12 cellular contexts compared by ENCODE assay signal in genomic region chr17:57914274-57915147, GRCh38. TPM values are rescaled to one million over a fixed set of nuclear protein-coding genes. Genes with fewer than 3 reads are reported as not detected.
DNase-seq lines count a peak whose midpoint lies in the region; ATAC-seq and TF ChIP-seq lines count a peak whose summit lies in the region.
"Had no signal": no experiment of that assay in that cellular context is flagged by ENCODE, and none has a peak within 500 bp of the region (broad histone marks: within the 10 kb centered on the region; RNA-seq: fewer than 3 reads in every experiment).

No MANE protein-coding gene starts in this region.

- ATAC-seq in heart right ventricle, result no peak
- ATAC-seq: activated CD4-positive, CD25-positive, alpha-beta regulatory T cell treated with anti-CD3 and anti-CD28 coated beads, Interleukin-2, amount 50 U/mL, for 24 hours; K562 had no signal

- H3K4me3 Mint-ChIP-seq in neural crest cell, result peak overlapping the region; percentile 87
- H3K4me3 Mint-ChIP-seq in HFFc6, result no peak overlapping the region

- H3K27ac ChIP-seq in heart right ventricle (peak overlapping the region in 9 of 10 donors; percentile 9 to 85 (median 57)), cingulate gyrus (ENCODE audit: low read depth, low read length) (peak overlapping the region; percentile 95), vagina (peak overlapping the region; percentile 32)

- H3K4me1 Mint-ChIP-seq in neural crest cell, result peaks cover 91% of the 10 kb centered on the region
- peaks cover 51% of the 10 kb centered on the region for H3K4me1 Mint-ChIP-seq in HFFc6 (ENCODE audit: low read depth)

- H3K36me3 Mint-ChIP-seq in neural crest cell (ENCODE audit: low read depth) (no peaks in the 10 kb centered on the region), HFFc6 (ENCODE audit: low read depth) (peaks cover 4% of the 10 kb centered on the region; the same call in 1 of the 2 replicates)

- H3K27me3 ChIP-seq in heart right ventricle (no peaks in the 10 kb centered on the region), vagina (no peaks in the 10 kb centered on the region)

- 49 to 61% methylated on average over 5 of the region's 5 CpGs for WGBS in heart right ventricle, 2 donors

- peaks cover 46 to 90% (median 78%) of the 10 kb centered on the region in 9 donors for H3K4me1 ChIP-seq in heart right ventricle
- peaks cover 90% of the 10 kb centered on the region for H3K4me1 ChIP-seq in vagina

- no peaks in the 10 kb centered on the region for H3K27me3 Mint-ChIP-seq in neural crest cell (ENCODE audit: low read depth)
- peaks cover 7% of the 10 kb centered on the region for H3K27me3 Mint-ChIP-seq in HFFc6 (ENCODE audit: insufficient read depth)

- H3K9me3 ChIP-seq in heart right ventricle, result no peaks in the 10 kb centered on the region
- H3K9me3 ChIP-seq in vagina, result no peaks in the 10 kb centered on the region

- H3K27ac Mint-ChIP-seq in neural crest cell (ENCODE audit: unreplicated experiment), result peak overlapping the region; percentile 93
- H3K27ac Mint-ChIP-seq in HFFc6, result no peak overlapping the region

- H3K4me3 ChIP-seq in heart right ventricle (no peak overlapping the region), vagina (no peak overlapping the region)
- H3K4me3 ChIP-seq: K562 had no signal

- TF ChIP-seq CTCF in heart right ventricle (IDR thresholded peaks at IDR 0.05), result no peak
- no peak for TF ChIP-seq CTCF in neural crest cell (conservative IDR thresholded peaks at IDR 0.05)
- TF ChIP-seq CTCF in vagina (IDR thresholded peaks at IDR 0.05), result no peak
- no peak for TF ChIP-seq CTCF in HFFc6 (IDR thresholded peaks at IDR 0.05)

- intact Hi-C loops in heart right ventricle (cut with DNase I), result loop anchor here in 2 of 10 donors (5.0 kb wide), 2 partner anchors 33 to 38 kb away; no protein-coding TSS in a partner anchor
- intact Hi-C loops in cardiac septum (cut with DNase I), result no loop called here
- intact Hi-C loops in vagina (cut with DNase I), result no loop called here

- H3K9me3 Mint-ChIP-seq in neural crest cell, result no peaks in the 10 kb centered on the region
- H3K9me3 Mint-ChIP-seq in HFFc6, result no peaks in the 10 kb centered on the region

- TF ChIP-seq POLR2A in vagina (IDR thresholded peaks at IDR 0.05), result no peak

- DNase-seq in heart right ventricle, result no peak
- no peak for DNase-seq in cardiac septum (ENCODE audit: low spot score)
- no peak for DNase-seq in neural crest cell (ENCODE audit: low read depth, low spot score)
- no peak for DNase-seq in vagina (ENCODE audit: extremely low spot score in 2 of 2)
- DNase-seq in HFFc6, result no peak
- DNase-seq in OCI-M1 (lab: John Stamatoyannopoulos, UW), result no peak
- DNase-seq in activated gamma-delta T cell treated with Interleukin-2 at 50 U/mL for 16 hours, result no peak
- DNase-seq: EL, NCI-H146 had no signal

- H3K36me3 ChIP-seq in heart right ventricle, result no peaks in the 10 kb centered on the region
- H3K36me3 ChIP-seq in vagina, result no peaks in the 10 kb centered on the region

RNA-seq across cellular contexts. Expression of gene CUEDC1, which starts 40.7 kb away (rescaled TPM):
- total RNA-seq in heart right ventricle, result 10 to 100 TPM; 38.3 to 65.0 (median 47.2) TPM
- 10 to 100 TPM; 26.9 to 33.1 TPM for polyA plus RNA-seq in heart right ventricle
- 46.6 TPM for total RNA-seq in cardiac septum
- total RNA-seq in neural crest cell, result 73.7 and 86.9 TPM in 2 replicates
- total RNA-seq in vagina, result 28.7 TPM
- 10 to 100 TPM; 34.0 to 41.0 (median 34.9) TPM for total RNA-seq in HFFc6 (2021; fragmentation: NEBNext Ultra II Directional; extraction: Animal tissue kit (Norgen Biotek cat#: 25700))

Comparison
In these comparisons a context has a peak if more than half of its experiments do, and no peak if none do; other contexts are left out.
1. H3K27ac ChIP-seq: peak in every context shown above with its lines; median percentile 95 in cingulate gyrus; 57 in heart right ventricle; 32 in vagina.